1 cellular context compared by ENCODE assay signal in the genomic region with DNA sequence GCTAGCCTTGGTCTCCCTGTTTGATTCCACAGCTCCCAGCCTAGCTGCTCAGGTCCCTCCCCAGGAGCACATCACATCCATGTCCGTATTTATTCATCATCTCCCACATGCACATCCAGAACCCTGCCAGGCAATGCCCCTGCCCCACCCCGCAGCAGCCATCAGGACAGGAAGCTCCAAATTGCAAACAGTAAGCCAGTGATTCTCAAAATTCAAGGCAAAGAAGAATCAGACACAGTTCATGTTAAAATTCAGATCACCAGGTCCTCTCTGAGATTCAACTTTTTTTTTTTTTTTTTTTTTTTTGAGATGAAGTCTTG.
A peak's percentile ranks its signal among the peaks of the same experiment; 100 is the strongest.
TF ChIP-seq lines count a peak whose summit lies in the region.

No MANE protein-coding gene starts in this region.

TF ChIP-seq in K562, 482 proteins besides CTCF, POLR2A, EP300 and RAD21 (continued from another document and continues in another):
- TF ChIP-seq DEAF1 (CRISPR knock-in tag; IDR thresholded peaks at IDR 0.05) (no peak), ELF2 (CRISPR knock-in tag; IDR thresholded peaks at IDR 0.05) (no peak), NELFE (IDR thresholded peaks at IDR 0.05; ENCODE audit: insufficient read depth, insufficient read length) (no peak), GATAD2B (IDR thresholded peaks at IDR 0.05; ENCODE audit: borderline replicate concordance) (no peak), ZNF41 (CRISPR knock-in tag; conservative IDR thresholded peaks at IDR 0.05) (no peak), FOXP1 (CRISPR knock-in tag; IDR thresholded peaks at IDR 0.05) (peak; percentile 50; the same call in 1 of the 2 replicates), ETS2 (tag; IDR thresholded peaks at IDR 0.05; ENCODE audit: borderline replicate concordance, poor library complexity, severe bottlenecking) (no peak), NFE2 (IDR thresholded peaks at IDR 0.05; ENCODE audit: low read depth) (no peak), TCF7 (IDR thresholded peaks at IDR 0.05; ENCODE audit: borderline replicate concordance) (no peak), RBM34 (IDR thresholded peaks at IDR 0.05; ENCODE audit: borderline replicate concordance, insufficient read depth, low read length) (no peak), KLF10 (CRISPR knock-in tag; IDR thresholded peaks at IDR 0.05) (no peak), POLR3G (IDR thresholded peaks at IDR 0.05; ENCODE audit: extremely low read depth, insufficient read length, insufficient replicate concordance) (no peak), KLF1 (tag; IDR thresholded peaks at IDR 0.05) (peak; percentile 72; the same call in 1 of the 2 replicates), MECOM (CRISPR knock-in tag; IDR thresholded peaks at IDR 0.05) (no peak), PREB (CRISPR knock-in tag; IDR thresholded peaks at IDR 0.05) (no peak), SREBF1 (IDR thresholded peaks at IDR 0.05; ENCODE audit: borderline replicate concordance, low read depth, low read length) (no peak), ZFX (CRISPR knock-in tag; IDR thresholded peaks at IDR 0.05) (no peak), NFYB (IDR thresholded peaks at IDR 0.05; ENCODE audit: extremely low read depth, insufficient read length) (no peak), MLX (CRISPR knock-in tag; conservative IDR thresholded peaks at IDR 0.05) (no peak), THAP12 (CRISPR knock-in tag; IDR thresholded peaks at IDR 0.05) (no peak), E2F8 (IDR thresholded peaks at IDR 0.05; ENCODE audit: low read depth, partially characterized antibody) (no peak), FOS (IDR thresholded peaks at IDR 0.05; ENCODE audit: extremely low read depth, insufficient read length) (no peak), HNRNPK (IDR thresholded peaks at IDR 0.05; ENCODE audit: low read depth, low read length, poor library complexity, severe bottlenecking) (no peak), ZZZ3 (IDR thresholded peaks at IDR 0.05) (no peak), ZNF133 (CRISPR knock-in tag; IDR thresholded peaks at IDR 0.05) (no peak), FOXK1 (CRISPR knock-in tag; IDR thresholded peaks at IDR 0.05; ENCODE audit: borderline replicate concordance) (no peak), EWSR1 (IDR thresholded peaks at IDR 0.05; ENCODE audit: borderline replicate concordance, low read depth, partially characterized antibody) (no peak), MEF2D (tag; conservative IDR thresholded peaks at IDR 0.05; ENCODE audit: low read depth) (no peak), GABPB1 (CRISPR knock-in tag; IDR thresholded peaks at IDR 0.05) (peak; percentile 14), FUS (optimal IDR thresholded peaks at IDR 0.05; ENCODE audit: low read depth, low read length) (no peak), GABPA (tag; conservative IDR thresholded peaks at IDR 0.05; ENCODE audit: low read depth) (peak; percentile 6; the same call in 1 of the 2 replicates), TCF7L2 (IDR thresholded peaks at IDR 0.05; ENCODE audit: low read depth, low read length) (no peak)
- TF ChIP-seq, protein P1, sequence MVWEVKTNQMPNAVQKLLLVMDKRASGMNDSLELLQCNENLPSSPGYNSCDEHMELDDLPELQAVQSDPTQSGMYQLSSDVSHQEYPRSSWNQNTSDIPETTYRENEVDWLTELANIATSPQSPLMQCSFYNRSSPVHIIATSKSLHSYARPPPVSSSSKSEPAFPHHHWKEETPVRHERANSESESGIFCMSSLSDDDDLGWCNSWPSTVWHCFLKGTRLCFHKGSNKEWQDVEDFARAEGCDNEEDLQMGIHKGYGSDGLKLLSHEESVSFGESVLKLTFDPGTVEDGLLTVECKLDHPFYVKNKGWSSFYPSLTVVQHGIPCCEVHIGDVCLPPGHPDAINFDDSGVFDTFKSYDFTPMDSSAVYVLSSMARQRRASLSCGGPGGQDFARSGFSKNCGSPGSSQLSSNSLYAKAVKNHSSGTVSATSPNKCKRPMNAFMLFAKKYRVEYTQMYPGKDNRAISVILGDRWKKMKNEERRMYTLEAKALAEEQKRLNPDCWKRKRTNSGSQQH (CRISPR knock-in tag; IDR thresholded peaks at IDR 0.05): no peak
- TF ChIP-seq, protein P2, sequence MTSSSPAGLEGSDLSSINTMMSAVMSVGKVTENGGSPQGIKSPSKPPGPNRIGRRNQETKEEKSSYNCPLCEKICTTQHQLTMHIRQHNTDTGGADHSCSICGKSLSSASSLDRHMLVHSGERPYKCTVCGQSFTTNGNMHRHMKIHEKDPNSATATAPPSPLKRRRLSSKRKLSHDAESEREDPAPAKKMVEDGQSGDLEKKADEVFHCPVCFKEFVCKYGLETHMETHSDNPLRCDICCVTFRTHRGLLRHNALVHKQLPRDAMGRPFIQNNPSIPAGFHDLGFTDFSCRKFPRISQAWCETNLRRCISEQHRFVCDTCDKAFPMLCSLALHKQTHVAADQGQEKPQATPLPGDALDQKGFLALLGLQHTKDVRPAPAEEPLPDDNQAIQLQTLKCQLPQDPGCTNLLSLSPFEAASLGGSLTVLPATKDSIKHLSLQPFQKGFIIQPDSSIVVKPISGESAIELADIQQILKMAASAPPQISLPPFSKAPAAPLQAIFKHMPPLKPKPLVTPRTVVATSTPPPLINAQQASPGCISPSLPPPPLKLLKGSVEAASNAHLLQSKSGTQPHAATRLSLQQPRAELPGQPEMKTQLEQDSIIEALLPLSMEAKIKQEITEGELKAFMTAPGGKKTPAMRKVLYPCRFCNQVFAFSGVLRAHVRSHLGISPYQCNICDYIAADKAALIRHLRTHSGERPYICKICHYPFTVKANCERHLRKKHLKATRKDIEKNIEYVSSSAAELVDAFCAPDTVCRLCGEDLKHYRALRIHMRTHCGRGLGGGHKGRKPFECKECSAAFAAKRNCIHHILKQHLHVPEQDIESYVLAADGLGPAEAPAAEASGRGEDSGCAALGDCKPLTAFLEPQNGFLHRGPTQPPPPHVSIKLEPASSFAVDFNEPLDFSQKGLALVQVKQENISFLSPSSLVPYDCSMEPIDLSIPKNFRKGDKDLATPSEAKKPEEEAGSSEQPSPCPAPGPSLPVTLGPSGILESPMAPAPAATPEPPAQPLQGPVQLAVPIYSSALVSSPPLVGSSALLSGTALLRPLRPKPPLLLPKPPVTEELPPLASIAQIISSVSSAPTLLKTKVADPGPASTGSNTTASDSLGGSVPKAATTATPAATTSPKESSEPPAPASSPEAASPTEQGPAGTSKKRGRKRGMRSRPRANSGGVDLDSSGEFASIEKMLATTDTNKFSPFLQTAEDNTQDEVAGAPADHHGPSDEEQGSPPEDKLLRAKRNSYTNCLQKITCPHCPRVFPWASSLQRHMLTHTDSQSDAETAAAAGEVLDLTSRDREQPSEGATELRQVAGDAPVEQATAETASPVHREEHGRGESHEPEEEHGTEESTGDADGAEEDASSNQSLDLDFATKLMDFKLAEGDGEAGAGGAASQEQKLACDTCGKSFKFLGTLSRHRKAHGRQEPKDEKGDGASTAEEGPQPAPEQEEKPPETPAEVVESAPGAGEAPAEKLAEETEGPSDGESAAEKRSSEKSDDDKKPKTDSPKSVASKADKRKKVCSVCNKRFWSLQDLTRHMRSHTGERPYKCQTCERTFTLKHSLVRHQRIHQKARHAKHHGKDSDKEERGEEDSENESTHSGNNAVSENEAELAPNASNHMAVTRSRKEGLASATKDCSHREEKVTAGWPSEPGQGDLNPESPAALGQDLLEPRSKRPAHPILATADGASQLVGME (CRISPR knock-in tag; IDR thresholded peaks at IDR 0.05): no peak
- TF ChIP-seq, protein P3, sequence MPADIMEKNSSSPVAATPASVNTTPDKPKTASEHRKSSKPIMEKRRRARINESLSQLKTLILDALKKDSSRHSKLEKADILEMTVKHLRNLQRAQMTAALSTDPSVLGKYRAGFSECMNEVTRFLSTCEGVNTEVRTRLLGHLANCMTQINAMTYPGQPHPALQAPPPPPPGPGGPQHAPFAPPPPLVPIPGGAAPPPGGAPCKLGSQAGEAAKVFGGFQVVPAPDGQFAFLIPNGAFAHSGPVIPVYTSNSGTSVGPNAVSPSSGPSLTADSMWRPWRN (IDR thresholded peaks at IDR 0.05; ENCODE audit: low read depth): no peak
- TF ChIP-seq, protein P4, sequence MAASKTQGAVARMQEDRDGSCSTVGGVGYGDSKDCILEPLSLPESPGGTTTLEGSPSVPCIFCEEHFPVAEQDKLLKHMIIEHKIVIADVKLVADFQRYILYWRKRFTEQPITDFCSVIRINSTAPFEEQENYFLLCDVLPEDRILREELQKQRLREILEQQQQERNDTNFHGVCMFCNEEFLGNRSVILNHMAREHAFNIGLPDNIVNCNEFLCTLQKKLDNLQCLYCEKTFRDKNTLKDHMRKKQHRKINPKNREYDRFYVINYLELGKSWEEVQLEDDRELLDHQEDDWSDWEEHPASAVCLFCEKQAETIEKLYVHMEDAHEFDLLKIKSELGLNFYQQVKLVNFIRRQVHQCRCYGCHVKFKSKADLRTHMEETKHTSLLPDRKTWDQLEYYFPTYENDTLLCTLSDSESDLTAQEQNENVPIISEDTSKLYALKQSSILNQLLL (CRISPR knock-in tag; IDR thresholded peaks at IDR 0.05; ENCODE audit: borderline replicate concordance): no peak
- TF ChIP-seq, protein P5, sequence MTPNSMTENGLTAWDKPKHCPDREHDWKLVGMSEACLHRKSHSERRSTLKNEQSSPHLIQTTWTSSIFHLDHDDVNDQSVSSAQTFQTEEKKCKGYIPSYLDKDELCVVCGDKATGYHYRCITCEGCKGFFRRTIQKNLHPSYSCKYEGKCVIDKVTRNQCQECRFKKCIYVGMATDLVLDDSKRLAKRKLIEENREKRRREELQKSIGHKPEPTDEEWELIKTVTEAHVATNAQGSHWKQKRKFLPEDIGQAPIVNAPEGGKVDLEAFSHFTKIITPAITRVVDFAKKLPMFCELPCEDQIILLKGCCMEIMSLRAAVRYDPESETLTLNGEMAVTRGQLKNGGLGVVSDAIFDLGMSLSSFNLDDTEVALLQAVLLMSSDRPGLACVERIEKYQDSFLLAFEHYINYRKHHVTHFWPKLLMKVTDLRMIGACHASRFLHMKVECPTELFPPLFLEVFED (CRISPR knock-in tag; conservative IDR thresholded peaks at IDR 0.05): no peak
- TF ChIP-seq, protein P6, sequence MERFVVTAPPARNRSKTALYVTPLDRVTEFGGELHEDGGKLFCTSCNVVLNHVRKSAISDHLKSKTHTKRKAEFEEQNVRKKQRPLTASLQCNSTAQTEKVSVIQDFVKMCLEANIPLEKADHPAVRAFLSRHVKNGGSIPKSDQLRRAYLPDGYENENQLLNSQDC (CRISPR knock-in tag; IDR thresholded peaks at IDR 0.05): no peak
